ENCODE assay signal across 20 cellular contexts in genomic region chr15:67036775-67037555, GRCh38.
"Had no signal": no experiment of that assay in that cellular context is flagged by ENCODE, and none has a peak within 500 bp of the region (broad histone marks: within the 10 kb centered on the region; RNA-seq: fewer than 3 reads in every experiment).

No MANE protein-coding gene starts in this region.

- H3K4me3 Mint-ChIP-seq: activated CD8-positive, alpha-beta memory T cell treated with anti-CD3 and anti-CD28 coated beads, Interleukin-2, amount 10 ng/mL, durations not matched to agents 7 days and 5 days; activated naive CD8-positive, alpha-beta T cell; activated T-cell treated with anti-CD3 and anti-CD28 coated beads, Interleukin-2, amount 50 U/mL, for 4 hours; endodermal cell; immature natural killer cell; mesothelial cell of epicardium; naive B cell had no signal

- H3K36me3 ChIP-seq: lower lobe of right lung, right atrium auricular region, upper lobe of left lung had no signal

- H3K27me3 ChIP-seq: right atrium auricular region had no signal

- H3K27ac ChIP-seq: lower lobe of right lung, right atrium auricular region, upper lobe of left lung had no signal

- H3K4me3 ChIP-seq: lower lobe of right lung, right atrium auricular region, upper lobe of left lung had no signal

- H3K27ac Mint-ChIP-seq: activated CD8-positive, alpha-beta memory T cell treated with anti-CD3 and anti-CD28 coated beads, Interleukin-2, amount 10 ng/mL, durations not matched to agents 7 days and 5 days; activated naive CD8-positive, alpha-beta T cell; endodermal cell; mesothelial cell of epicardium; T-helper 1 cell treated with Interleukin-12 subunit alpha and Interleukin-12 subunit beta and Interleukin-4 antibody, amounts not matched to agents 30 μg/mL and 1 μg/mL, for 36 hours had no signal

- H3K27me3 Mint-ChIP-seq: activated naive CD8-positive, alpha-beta T cell; naive B cell had no signal

- H3K9me3 ChIP-seq: lower lobe of right lung, right atrium auricular region, upper lobe of left lung had no signal

- ATAC-seq: activated CD8-positive, alpha-beta memory T cell treated with anti-CD3 and anti-CD28 coated beads, Interleukin-2, amount 10 ng/mL, durations not matched to agents 7 days and 5 days; activated T-cell treated with anti-CD3 and anti-CD28 coated beads, Interleukin-2, amount 50 U/mL, for 4 hours; left cardiac atrium; lower lobe of right lung had no signal

- H3K36me3 Mint-ChIP-seq: activated CD8-positive, alpha-beta memory T cell treated with anti-CD3 and anti-CD28 coated beads, Interleukin-2, amount 10 ng/mL, durations not matched to agents 7 days and 5 days; activated naive CD8-positive, alpha-beta T cell; immature natural killer cell; mesothelial cell of epicardium; naive B cell had no signal

- DNase-seq: activated CD4-positive, alpha-beta T cell treated with anti-CD3 and anti-CD28 coated beads, Interleukin-2, amount 50 U/mL, for 4 hours; activated CD8-positive, alpha-beta memory T cell treated with anti-CD3 and anti-CD28 coated beads, Interleukin-2, amount 10 ng/mL, durations not matched to agents 7 days and 5 days; activated gamma-delta T cell; activated T-cell treated with anti-CD3 and anti-CD28 coated beads, Interleukin-2, amount 50 U/mL, for 4 hours; anterior cingulate cortex; endodermal cell; erythroblast; immature natural killer cell; left cardiac atrium; lower lobe of right lung; naive B cell; stimulated activated naive CD4-positive, alpha-beta T cell; substantia nigra; upper lobe of left lung had no signal

- H3K9me3 Mint-ChIP-seq: activated T-cell treated with anti-CD3 and anti-CD28 coated beads, Interleukin-2, amount 50 U/mL, for 4 hours; endodermal cell; immature natural killer cell; mesothelial cell of epicardium; naive B cell; T-helper 1 cell treated with Interleukin-12 subunit alpha and Interleukin-12 subunit beta and Interleukin-4 antibody, amounts not matched to agents 30 μg/mL and 1 μg/mL, for 36 hours had no signal

- FAIRE-seq: bronchial epithelial cell, TTC549 had no signal
